In the genomic region with DNA sequence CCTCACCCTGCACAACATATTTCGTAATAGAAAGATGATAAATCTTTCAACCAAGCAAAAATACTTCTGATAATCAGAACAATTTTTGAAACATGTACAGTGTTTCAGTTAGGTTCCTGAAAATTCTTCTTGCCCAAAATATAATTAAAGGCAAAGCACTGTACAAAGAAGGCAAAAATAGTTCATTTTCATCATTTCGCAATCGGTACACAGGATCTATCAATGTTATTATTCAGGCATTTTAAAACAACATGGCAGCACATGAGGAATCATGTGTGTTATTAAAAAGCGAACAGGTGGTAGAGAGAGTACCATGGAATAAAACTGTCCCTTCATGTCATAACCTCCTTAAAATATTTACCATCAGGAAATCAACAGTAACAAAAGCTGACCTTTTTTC, we compare ENCODE assay signal across 23 cellular contexts.
DNase-seq lines count a peak whose midpoint lies in the region; ATAC-seq, FAIRE-seq and TF ChIP-seq lines count a peak whose summit lies in the region.
"Had no signal": no experiment of that assay in that cellular context is flagged by ENCODE, and none has a peak within 500 bp of the region (broad histone marks: within the 10 kb centered on the region; RNA-seq: fewer than 3 reads in every experiment).

No MANE protein-coding gene starts in this region.

- intact Hi-C loops in HepG2 (cut with micrococcal nuclease; ENCODE audit: unreplicated experiment) = no loop called here
- intact Hi-C loops in right lobe of liver (cut with DNase I) = no loop called here

- H3K36me3 ChIP-seq in HepG2 (replicated peaks in 1 of 2; ENCODE audit: control insufficient read depth in 1 of 2, insufficient read depth in 2 of 2, low read length in 2 of 2) = no peaks in the 10 kb centered on the region
- peaks cover 0 to 5% (median 2%) of the 10 kb centered on the region in 4 donors for H3K36me3 ChIP-seq in right lobe of liver
- H3K36me3 ChIP-seq: BE2C had no signal

- ATAC-seq in HepG2 = no peak
- ATAC-seq in right lobe of liver = no peak
- ATAC-seq: GM23338 had no signal

- no peak for TF ChIP-seq POLR2A in HepG2 (IDR thresholded peaks at IDR 0.05; ENCODE audit: insufficient read depth in 1 of 2, low read depth in 2 of 2, low read length in 2 of 2)
- TF ChIP-seq POLR2A in right lobe of liver (IDR thresholded peaks at IDR 0.05) = no peak
- TF ChIP-seq POLR2A in H54 (IDR thresholded peaks at IDR 0.05; ENCODE audit: low read depth, low read length) = no peak

- H4K20me1 ChIP-seq in HepG2 (ENCODE audit: insufficient read depth, low read length) = no peaks in the 10 kb centered on the region

- CTCF ChIA-PET in HepG2 (lab: Yijun Ruan, JAX; ENCODE audit: low intra/inter-chr PET ratio, low total read pairs) = no interaction called here

- H3K27ac ChIP-seq in HepG2 (ENCODE audit: extremely low read length, insufficient read depth, low read length) (no peak overlapping the region), right lobe of liver (no peak overlapping the region)
- H3K27ac ChIP-seq: 22Rv1; BLaER1 treated with 17β-estradiol and CSF1 and Interleukin-3, amounts not matched to agents 10 nM and 100 nM had no signal

- H2AFZ ChIP-seq in HepG2 (ENCODE audit: low read length) = no peak overlapping the region
- H2AFZ ChIP-seq: GM23338 had no signal

- H3K4me1 ChIP-seq in HepG2 (ENCODE audit: insufficient read depth, low read length) = no peaks in the 10 kb centered on the region
- no peaks in the 10 kb centered on the region for H3K4me1 ChIP-seq in right lobe of liver
- H3K4me1 ChIP-seq: BE2C had no signal

- H3K79me2 ChIP-seq in HepG2 (ENCODE audit: insufficient read depth, low read length) = no peaks in the 10 kb centered on the region

- FAIRE-seq in HepG2 (lab: Jason Lieb, UNC) (no peak), H54 (lab: Jason Lieb, UNC) (no peak)
- FAIRE-seq: A204.1, D721Med, GM12891, GM18507 had no signal

- TF ChIP-seq CTCF in HepG2 (CRISPR knock-in tag; IDR thresholded peaks at IDR 0.05) (no peak), right lobe of liver (IDR thresholded peaks at IDR 0.05) (no peak), fibroblast of the aortic adventitia (IDR thresholded peaks at IDR 0.05; ENCODE audit: insufficient read depth, low read length) (no peak)

- DNase-seq in HepG2 (ENCODE audit: low spot score) = no peak
- no peak for DNase-seq in right lobe of liver
- DNase-seq in amniotic epithelial cell (ENCODE audit: low read depth) = peak; percentile 34
- DNase-seq in fibroblast of the aortic adventitia (ENCODE audit: low read depth) = peak; percentile 28
- no peak for DNase-seq in activated naive CD4-positive, alpha-beta T cell treated with Interleukin-2 at 50 U/mL for 16 hours
- no peak for DNase-seq in H54 (ENCODE audit: insufficient read length, low spot score)
- DNase-seq: AML-193; BE2C; CD4-positive, alpha-beta T cell; CD8-positive, alpha-beta memory T cell; DMS 273 treated with DMSO at 0.1 percent for 48 hours; DMS79; EL; GDM1; H7; HCEC 1CT had no signal

- no peak for TF ChIP-seq EP300 in HepG2 (IDR thresholded peaks at IDR 0.05; ENCODE audit: low read depth in 2 of 2, low read length in 2 of 2)
- no peak for TF ChIP-seq EP300 in HepG2 (CRISPR knock-in tag; IDR thresholded peaks at IDR 0.05; ENCODE audit: borderline replicate concordance)

- H3K27me3 ChIP-seq in HepG2 (ENCODE audit: control insufficient read depth in 1 of 2, insufficient read depth in 2 of 2, low read length in 2 of 2) = no peaks in the 10 kb centered on the region
- H3K27me3 ChIP-seq in right lobe of liver = no peaks in the 10 kb centered on the region
- H3K27me3 ChIP-seq: BE2C; BLaER1 treated with 17β-estradiol and CSF1 and Interleukin-3, amounts not matched to agents 10 nM and 100 nM had no signal

- BruUV-seq in HepG2 (replicated peaks; lab: Mats Ljungman, UMichigan) = no TSS peak

- in situ Hi-C loops in HepG2 (cut with HindIII; ENCODE audit: extremely low pct_ligation_motif_present, low pct_unique_long_range_greater_than_20kb) = no loop called here

- H3K9me3 ChIP-seq in HepG2 (ENCODE audit: low read length) (no peaks in the 10 kb centered on the region), right lobe of liver (no peaks in the 10 kb centered on the region)
- H3K9me3 ChIP-seq: BE2C; BLaER1 treated with 17β-estradiol and CSF1 and Interleukin-3, amounts not matched to agents 10 nM and 100 nM had no signal

- POLR2A ChIA-PET in HepG2 (lab: Yijun Ruan, JAX) = no interaction called here

- no peak overlapping the region for H3K9ac ChIP-seq in HepG2 (ENCODE audit: insufficient read depth, low read depth, low read length)
- H3K9ac ChIP-seq: BLaER1 treated with 17β-estradiol and CSF1 and Interleukin-3, amounts not matched to agents 10 nM and 100 nM had no signal

- 76% methylated on average over 4 of the region's 4 CpGs for WGBS in HepG2 (ENCODE audit: low lambda C conversion rate)
- 99% methylated on average over 4 of the region's 4 CpGs for WGBS in right lobe of liver (ENCODE audit: insufficient coverage, low coverage, low lambda C conversion rate, missing lambda C conversion rate)

- TF ChIP-seq RAD21 in HepG2 (CRISPR knock-in tag; IDR thresholded peaks at IDR 0.05) = no peak

- H3K4me3 ChIP-seq in HepG2 (replicated peaks in 1 of 3; ENCODE audit: insufficient read depth in 1 of 3, low read depth in 2 of 3, low read length in 3 of 3) (no peak overlapping the region), right lobe of liver (no peak overlapping the region), fibroblast of the aortic adventitia (ENCODE audit: low read depth, low read length) (no peak overlapping the region)
- H3K4me3 ChIP-seq: BLaER1 treated with 17β-estradiol and CSF1 and Interleukin-3, amounts not matched to agents 10 nM and 100 nM; GM23338 had no signal

- H3K4me2 ChIP-seq in HepG2 (ENCODE audit: low read depth, low read length) = no peak overlapping the region
- H3K4me2 ChIP-seq: BLaER1 treated with 17β-estradiol and CSF1 and Interleukin-3, amounts not matched to agents 10 nM and 100 nM; GM23338 had no signal

TF ChIP-seq in HepG2, 621 proteins besides CTCF, POLR2A, EP300 and RAD21:
- TF ChIP-seq CEBPB (IDR thresholded peaks at IDR 0.05; ENCODE audit: borderline replicate concordance, low read depth, low read length) = peak; percentile 66
- TF ChIP-seq, protein P1, sequence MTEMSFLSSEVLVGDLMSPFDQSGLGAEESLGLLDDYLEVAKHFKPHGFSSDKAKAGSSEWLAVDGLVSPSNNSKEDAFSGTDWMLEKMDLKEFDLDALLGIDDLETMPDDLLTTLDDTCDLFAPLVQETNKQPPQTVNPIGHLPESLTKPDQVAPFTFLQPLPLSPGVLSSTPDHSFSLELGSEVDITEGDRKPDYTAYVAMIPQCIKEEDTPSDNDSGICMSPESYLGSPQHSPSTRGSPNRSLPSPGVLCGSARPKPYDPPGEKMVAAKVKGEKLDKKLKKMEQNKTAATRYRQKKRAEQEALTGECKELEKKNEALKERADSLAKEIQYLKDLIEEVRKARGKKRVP (CRISPR knock-in tag; IDR thresholded peaks at IDR 0.05) = no peak

Comparison
In these comparisons a context has a peak if more than half of its experiments do, and no peak if none do; other contexts are left out.
1. DNase-seq: peak in amniotic epithelial cell (single experiment) and fibroblast of the aortic adventitia (single experiment); none in HepG2 (single experiment), right lobe of liver (0 of 3), activated naive CD4-positive, alpha-beta T cell treated with Interleukin-2 at 50 U/mL for 16 hours (single experiment) and H54 (single experiment).